ENCODE assay signal across 33 cellular contexts in the genomic region with DNA sequence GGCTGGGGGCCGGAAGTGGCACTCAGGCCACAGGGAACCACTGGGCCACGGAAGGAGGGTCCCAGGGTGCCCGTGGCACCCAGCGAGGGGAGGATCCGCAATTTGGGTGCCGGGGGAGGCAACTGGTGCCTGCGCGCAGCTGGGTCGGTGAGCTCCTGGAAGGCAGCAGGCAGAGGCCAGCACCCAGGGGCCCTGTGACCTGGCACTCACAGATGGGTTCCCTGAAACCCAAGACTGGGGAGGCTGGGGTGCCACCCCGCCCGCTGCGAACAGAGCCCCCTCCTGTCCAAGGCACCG. TPM values are rescaled to one million over a fixed set of nuclear protein-coding genes. Genes with fewer than 3 reads are reported as not detected.
"Had no signal": no experiment of that assay in that cellular context is flagged by ENCODE, and none has a peak within 500 bp of the region (broad histone marks: within the 10 kb centered on the region; RNA-seq: fewer than 3 reads in every experiment).

No MANE protein-coding gene starts in this region.

- H3K27ac Mint-ChIP-seq: activated B cell treated with CpG ODN at 0.5 μM for 24 hours; activated CD8-positive, alpha-beta T cell treated with anti-CD3 and anti-CD28 coated beads for 36 hours; activated naive CD8-positive, alpha-beta T cell; activated T-helper 17 cell treated with anti-CD3 and anti-CD28 coated beads, Interleukin-2, amount 50 U/mL, for 72 hours; effector memory CD8-positive, alpha-beta T cell; T-helper 17 cell; T-helper 2 cell treated with Interferon-gamma antibody and Interleukin-4, amounts not matched to agents 5 μg/mL and 100 μg/mL, for 36 hours had no signal

- H3K4me1 ChIP-seq: foreskin keratinocyte, gastrocnemius medialis had no signal

- H3K36me3 ChIP-seq: brain microvascular endothelial cell, esophagus muscularis mucosa, gastrocnemius medialis had no signal

- DNase-seq: activated B cell treated with CpG ODN at 0.5 μM for 24 hours; activated CD4-positive, alpha-beta T cell treated with anti-CD3 and anti-CD28 coated beads for 48 hours; activated CD4-positive, alpha-beta T cell treated with anti-CD3 and anti-CD28 coated beads, Interleukin-2, amount 50 U/mL, for 1 hour; activated CD4-positive, alpha-beta T cell treated with anti-CD3 and anti-CD28 coated beads, Interleukin-2, amount 50 U/mL, for 48 hours; activated CD8-positive, alpha-beta memory T cell treated with anti-CD3 and anti-CD28 coated beads for 24 hours; activated CD8-positive, alpha-beta T cell treated with anti-CD3 and anti-CD28 coated beads for 36 hours; activated effector memory CD4-positive, alpha-beta T cell treated with Interleukin-2 at 50 U/mL for 16 hours; activated gamma-delta T cell treated with Interleukin-2 at 50 U/mL for 16 hours; activated naive CD4-positive, alpha-beta T cell treated with anti-CD3 and anti-CD28 coated beads, Interleukin-2, amount 50 U/mL, for 16 hours; activated naive CD4-positive, alpha-beta T cell treated with Interleukin-2 at 50 U/mL for 16 hours; activated T-cell treated with anti-CD3 and anti-CD28 coated beads, Interleukin-2, amount 50 U/mL, for 4 hours; amniotic stem cell; anterior cingulate cortex; brain microvascular endothelial cell; caudate nucleus; cortex of kidney; effector CD4-positive, alpha-beta T cell; effector memory CD8-positive, alpha-beta T cell; erythroblast; foreskin keratinocyte; gastrocnemius medialis; T-helper 1 cell; T-helper 17 cell had no signal

- H3K4me3 Mint-ChIP-seq: activated B cell treated with CpG ODN at 0.5 μM for 24 hours; activated CD8-positive, alpha-beta T cell treated with anti-CD3 and anti-CD28 coated beads for 36 hours; activated naive CD8-positive, alpha-beta T cell; activated T-cell treated with anti-CD3 and anti-CD28 coated beads, Interleukin-2, amount 50 U/mL, for 4 hours; activated T-helper 17 cell treated with anti-CD3 and anti-CD28 coated beads, Interleukin-2, amount 50 U/mL, for 72 hours; effector memory CD8-positive, alpha-beta T cell; T-helper 17 cell; T-helper 2 cell treated with Interferon-gamma antibody and Interleukin-4, amounts not matched to agents 5 μg/mL and 100 μg/mL, for 36 hours had no signal

- H3K4me3 ChIP-seq: esophagus muscularis mucosa, gastrocnemius medialis had no signal

- H3K9me3 Mint-ChIP-seq: activated B cell treated with CpG ODN at 0.5 μM for 24 hours; activated CD8-positive, alpha-beta T cell treated with anti-CD3 and anti-CD28 coated beads for 36 hours; activated T-cell treated with anti-CD3 and anti-CD28 coated beads, Interleukin-2, amount 50 U/mL, for 4 hours; activated T-helper 17 cell treated with anti-CD3 and anti-CD28 coated beads, Interleukin-2, amount 50 U/mL, for 72 hours; effector memory CD8-positive, alpha-beta T cell; T-helper 2 cell treated with Interferon-gamma antibody and Interleukin-4, amounts not matched to agents 5 μg/mL and 100 μg/mL, for 36 hours had no signal

- H3K27ac ChIP-seq: brain microvascular endothelial cell, esophagus muscularis mucosa, foreskin keratinocyte, gastrocnemius medialis had no signal

- H3K36me3 Mint-ChIP-seq: activated naive CD8-positive, alpha-beta T cell had no signal

- ATAC-seq: activated CD4-positive, CD25-positive, alpha-beta regulatory T cell treated with anti-CD3 and anti-CD28 coated beads, Interleukin-2, amount 50 U/mL, for 24 hours; activated CD8-positive, alpha-beta T cell treated with anti-CD3 and anti-CD28 coated beads for 36 hours; activated T-cell treated with anti-CD3 and anti-CD28 coated beads, Interleukin-2, amount 50 U/mL, for 4 hours; activated T-helper 17 cell treated with anti-CD3 and anti-CD28 coated beads, Interleukin-2, amount 50 U/mL, for 72 hours; effector memory CD8-positive, alpha-beta T cell; foreskin keratinocyte; gastrocnemius medialis; T-helper 17 cell had no signal

- H3K9me3 ChIP-seq: esophagus muscularis mucosa, gastrocnemius medialis had no signal

- H3K4me1 Mint-ChIP-seq: activated B cell treated with CpG ODN at 0.5 μM for 24 hours; activated T-helper 17 cell treated with anti-CD3 and anti-CD28 coated beads, Interleukin-2, amount 50 U/mL, for 72 hours; T-helper 17 cell had no signal

RNA-seq across cellular contexts. Expression of gene SSTR5, which starts 0.7 kb away (rescaled TPM):
- total RNA-seq: activated B cell treated with CpG ODN at 0.5 μM for 24 hours; activated CD8-positive, alpha-beta T cell treated with anti-CD3 and anti-CD28 coated beads for 36 hours; activated T-cell treated with anti-CD3 and anti-CD28 coated beads, Interleukin-2, amount 50 U/mL, for 4 hours; activated T-helper 17 cell treated with anti-CD3 and anti-CD28 coated beads, Interleukin-2, amount 50 U/mL, for 72 hours; astrocyte; bronchial epithelial cell; chondrocyte; esophagus muscularis mucosa; foreskin keratinocyte; T-helper 17 cell had no signal
- polyA plus RNA-seq: foreskin keratinocyte had no signal

RNA-seq across cellular contexts. Expression of gene C1QTNF8, which starts 22.8 kb away (rescaled TPM):
- total RNA-seq: activated B cell treated with CpG ODN at 0.5 μM for 24 hours; activated CD8-positive, alpha-beta T cell treated with anti-CD3 and anti-CD28 coated beads for 36 hours; activated T-cell treated with anti-CD3 and anti-CD28 coated beads, Interleukin-2, amount 50 U/mL, for 4 hours; activated T-helper 17 cell treated with anti-CD3 and anti-CD28 coated beads, Interleukin-2, amount 50 U/mL, for 72 hours; astrocyte; bronchial epithelial cell; chondrocyte; dermis blood vessel endothelial cell; esophagus muscularis mucosa; foreskin keratinocyte; gastrocnemius medialis; T-helper 17 cell had no signal
- polyA plus RNA-seq: adipose tissue, foreskin keratinocyte had no signal
